Comparison of ENCODE assay signal across 34 cellular contexts in the genomic region with DNA sequence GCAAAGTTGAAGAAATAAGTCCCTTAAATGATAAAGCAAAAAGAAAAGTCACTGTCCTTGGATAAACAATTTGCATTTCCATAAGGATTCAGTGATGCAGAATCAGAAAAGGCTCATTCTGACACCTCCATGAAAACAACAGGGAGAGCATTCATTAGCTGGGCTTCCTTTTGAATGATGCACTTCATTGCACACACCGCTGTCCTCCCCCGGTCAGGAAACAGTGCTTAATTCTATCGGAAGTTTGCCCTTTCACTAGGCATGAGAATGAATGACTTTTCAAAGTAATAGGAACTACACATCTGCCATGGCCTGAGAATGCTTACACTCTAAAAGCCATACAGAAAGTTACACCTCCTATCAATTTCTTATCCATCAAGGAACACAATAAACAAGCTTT. TPM values are rescaled to one million over a fixed set of nuclear protein-coding genes. Genes with fewer than 3 reads are reported as not detected.
"Had no signal": no experiment of that assay in that cellular context is flagged by ENCODE, and none has a peak within 500 bp of the region (broad histone marks: within the 10 kb centered on the region; RNA-seq: fewer than 3 reads in every experiment).

No MANE protein-coding gene starts in this region.

- ATAC-seq: activated CD4-positive, CD25-positive, alpha-beta regulatory T cell treated with anti-CD3 and anti-CD28 coated beads, Interleukin-2, amount 50 U/mL, for 24 hours; body of pancreas; gastroesophageal sphincter; left colon; naive thymus-derived CD4-positive, alpha-beta T cell; stimulated activated naive B cell treated with anti-CD40 and anti-IgM and Interleukin-4, amounts not matched to agents 10 μg/mL and 1 μg/mL and 100 μg/mL, for 72 hours had no signal

- H3K36me3 ChIP-seq: gastroesophageal sphincter, neutrophil, sigmoid colon, stomach, suprapubic skin, tibial artery, WERI-Rb-1 had no signal

- DNase-seq: activated CD4-positive, alpha-beta T cell treated with anti-CD3 and anti-CD28 coated beads for 48 hours; activated CD4-positive, alpha-beta T cell treated with anti-CD3 and anti-CD28 coated beads, Interleukin-2, amount 50 U/mL, for 48 hours; activated CD8-positive, alpha-beta memory T cell treated with anti-CD3 and anti-CD28 coated beads for 24 hours; activated effector memory CD4-positive, alpha-beta T cell treated with Interleukin-2 at 50 U/mL for 16 hours; activated naive CD4-positive, alpha-beta T cell treated with Interleukin-2 at 50 U/mL for 16 hours; anterior cingulate cortex; body of pancreas; effector CD8-positive, alpha-beta T cell; erythroblast; hippocampal formation; left colon; midbrain; naive thymus-derived CD4-positive, alpha-beta T cell; sigmoid colon; small intestine; stimulated activated CD4-positive, alpha-beta T cell treated with anti-CD3 and anti-CD28 coated beads, Interleukin-15, amount 100 ng/mL, for 24 hours; stimulated activated CD4-positive, alpha-beta T cell treated with anti-CD3 and anti-CD28 coated beads, Interleukin-2, amount 100 ng/mL, for 24 hours; stimulated activated naive B cell treated with anti-CD40 and anti-IgM and Interleukin-4, amounts not matched to agents 10 μg/mL and 1 μg/mL and 100 μg/mL, for 72 hours; stomach; SW 1271; T-helper 9 cell; tibial artery; WERI-Rb-1 had no signal

- H3K9me3 ChIP-seq: body of pancreas, gastroesophageal sphincter, neutrophil, sigmoid colon, stomach, suprapubic skin, tibial artery had no signal

- H3K36me3 Mint-ChIP-seq: activated naive CD8-positive, alpha-beta T cell; naive thymus-derived CD4-positive, alpha-beta T cell; stimulated activated naive B cell treated with anti-CD40 and anti-IgM and Interleukin-4, amounts not matched to agents 10 μg/mL and 1 μg/mL and 100 μg/mL, for 72 hours had no signal

- H3K27ac ChIP-seq: body of pancreas, gastroesophageal sphincter, neutrophil, sigmoid colon, stomach, suprapubic skin, tibial artery, WERI-Rb-1 had no signal

- H3K27me3 ChIP-seq: body of pancreas, gastroesophageal sphincter, neutrophil, sigmoid colon, stomach, suprapubic skin, tibial artery had no signal

- H3K4me1 Mint-ChIP-seq: naive thymus-derived CD4-positive, alpha-beta T cell; stimulated activated naive B cell treated with anti-CD40 and anti-IgM and Interleukin-4, amounts not matched to agents 10 μg/mL and 1 μg/mL and 100 μg/mL, for 72 hours had no signal

- H3K9me3 Mint-ChIP-seq: stimulated activated naive B cell treated with anti-CD40 and anti-IgM and Interleukin-4, amounts not matched to agents 10 μg/mL and 1 μg/mL and 100 μg/mL, for 72 hours had no signal

- H3K4me3 Mint-ChIP-seq: activated naive CD8-positive, alpha-beta T cell; naive thymus-derived CD4-positive, alpha-beta T cell; stimulated activated naive B cell treated with anti-CD40 and anti-IgM and Interleukin-4, amounts not matched to agents 10 μg/mL and 1 μg/mL and 100 μg/mL, for 72 hours; T-helper 1 cell treated with Interleukin-12 subunit alpha and Interleukin-12 subunit beta and Interleukin-4 antibody, amounts not matched to agents 30 μg/mL and 1 μg/mL, for 36 hours had no signal

- H3K27me3 Mint-ChIP-seq: activated naive CD8-positive, alpha-beta T cell; naive thymus-derived CD4-positive, alpha-beta T cell; stimulated activated naive B cell treated with anti-CD40 and anti-IgM and Interleukin-4, amounts not matched to agents 10 μg/mL and 1 μg/mL and 100 μg/mL, for 72 hours had no signal

- H3K4me3 ChIP-seq: body of pancreas, gastroesophageal sphincter, sigmoid colon, stomach, suprapubic skin, tibial artery had no signal

- H3K4me1 ChIP-seq: body of pancreas, gastroesophageal sphincter, sigmoid colon, stomach, suprapubic skin, tibial artery had no signal

- H3K27ac Mint-ChIP-seq: activated naive CD8-positive, alpha-beta T cell; naive thymus-derived CD4-positive, alpha-beta T cell; progenitor cell of endocrine pancreas; stimulated activated naive B cell treated with anti-CD40 and anti-IgM and Interleukin-4, amounts not matched to agents 10 μg/mL and 1 μg/mL and 100 μg/mL, for 72 hours; T-helper 1 cell treated with Interleukin-12 subunit alpha and Interleukin-12 subunit beta and Interleukin-4 antibody, amounts not matched to agents 30 μg/mL and 1 μg/mL, for 36 hours had no signal

RNA-seq across cellular contexts. Expression of gene PCDH15, which starts 4.2 kb away (rescaled TPM):
- total RNA-seq: body of pancreas; dermis microvascular lymphatic vessel endothelial cell; lower leg skin; naive thymus-derived CD4-positive, alpha-beta T cell; renal cortical epithelial cell had no signal
- polyA plus RNA-seq: keratinocyte; naive thymus-derived CD4-positive, alpha-beta T cell; stomach had no signal
